27 cellular contexts compared by ENCODE assay signal in the genomic region with DNA sequence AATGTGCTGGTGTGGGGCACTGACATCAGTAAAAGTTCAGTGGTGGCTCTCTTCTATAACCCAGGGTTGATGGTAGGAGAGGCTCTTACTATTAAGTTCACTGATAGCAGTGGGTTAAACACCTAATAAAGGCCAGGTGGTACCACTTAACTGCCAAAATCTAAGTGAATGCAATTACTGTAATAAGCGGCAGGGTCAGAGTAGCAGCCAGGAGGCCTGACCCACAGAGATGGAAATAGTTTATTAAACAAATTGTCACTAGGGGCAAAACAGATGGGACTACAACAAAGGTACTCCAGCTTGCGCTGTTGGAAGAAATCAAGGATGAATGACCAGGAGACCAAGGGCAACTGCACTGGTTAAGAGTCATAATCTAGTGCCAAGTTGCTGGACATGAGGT. TPM values are rescaled to one million over a fixed set of nuclear protein-coding genes. Genes with fewer than 3 reads are reported as not detected.
"Had no signal": no experiment of that assay in that cellular context is flagged by ENCODE, and none has a peak within 500 bp of the region (broad histone marks: within the 10 kb centered on the region; RNA-seq: fewer than 3 reads in every experiment).

No MANE protein-coding gene starts in this region.

- FAIRE-seq: bronchial epithelial cell had no signal

- H3K4me3 ChIP-seq: coronary artery, MG63, Peyer's patch, SJSA1 had no signal

- ATAC-seq: activated CD8-positive, alpha-beta T cell treated with anti-CD3 and anti-CD28 coated beads, Interleukin-2, amount 10 ng/mL, durations not matched to agents 7 days and 5 days; T-helper 17 cell; WTC11 had no signal

- H3K27ac ChIP-seq: coronary artery, Peyer's patch, RWPE1, SJSA1 had no signal

- DNase-seq: activated CD4-positive, alpha-beta T cell treated with anti-CD3 and anti-CD28 coated beads for 48 hours; activated CD4-positive, alpha-beta T cell treated with anti-CD3 and anti-CD28 coated beads, Interleukin-2, amount 50 U/mL, for 4 hours; activated CD4-positive, CD25-positive, alpha-beta regulatory T cell treated with anti-CD3 and anti-CD28 coated beads, Interleukin-2, amount 50 U/mL, for 72 hours; activated CD8-positive, alpha-beta T cell treated with anti-CD3 and anti-CD28 coated beads, Interleukin-2, amount 10 ng/mL, durations not matched to agents 7 days and 5 days; activated effector memory CD4-positive, alpha-beta T cell treated with Interleukin-2 at 50 U/mL for 16 hours; activated naive CD4-positive, alpha-beta T cell; activated T-cell treated with anti-CD3 and anti-CD28 coated beads, Interleukin-2, amount 50 U/mL, for 24 hours; aorta; central memory CD4-positive, alpha-beta T cell; MG63; MV-4-11; NCI-H1092 treated with DMSO at 0.1 percent for 48 hours; NCI-H1694 treated with DMSO at 0.1 percent for 48 hours; NCI-H2029 treated with DMSO at 0.1 percent for 48 hours; NCI-H446 treated with DMSO at 0.1 percent for 48 hours; NCI-H526 treated with DMSO at 0.1 percent for 48 hours; Peyer's patch; Right ventricle myocardium superior; T-helper 17 cell; T-helper 9 cell had no signal

- H3K9me3 ChIP-seq: MG63, Peyer's patch, SJSA1 had no signal

- H3K27me3 ChIP-seq: MG63, Peyer's patch, SJSA1 had no signal

- H3K36me3 ChIP-seq: MG63, Peyer's patch, SJSA1 had no signal

- H3K4me1 ChIP-seq: Peyer's patch, SJSA1 had no signal

RNA-seq across cellular contexts. Expression of a gene that starts 26.6 kb away (rescaled TPM):
- total RNA-seq: activated CD8-positive, alpha-beta T cell treated with anti-CD3 and anti-CD28 coated beads, Interleukin-2, amount 10 ng/mL, durations not matched to agents 7 days and 5 days; activated T-helper 1 cell treated with anti-CD3 and anti-CD28 coated beads, Interleukin-12 subunit alpha, Interleukin-12 subunit beta, Interleukin-2, Interleukin-4 antibody, amounts not matched to agents 30 ng/mL and 10 ng/mL and 1 ng/mL, durations not matched to agents 14 hours and 24 hours and 36 hours; aorta; bronchial epithelial cell; chondrocyte; Peyer's patch; Right ventricle myocardium superior; SJSA1; T-helper 17 cell; WTC11 had no signal
- polyA plus RNA-seq: aorta had no signal
